8 cellular contexts compared by ENCODE assay signal in the genomic region with DNA sequence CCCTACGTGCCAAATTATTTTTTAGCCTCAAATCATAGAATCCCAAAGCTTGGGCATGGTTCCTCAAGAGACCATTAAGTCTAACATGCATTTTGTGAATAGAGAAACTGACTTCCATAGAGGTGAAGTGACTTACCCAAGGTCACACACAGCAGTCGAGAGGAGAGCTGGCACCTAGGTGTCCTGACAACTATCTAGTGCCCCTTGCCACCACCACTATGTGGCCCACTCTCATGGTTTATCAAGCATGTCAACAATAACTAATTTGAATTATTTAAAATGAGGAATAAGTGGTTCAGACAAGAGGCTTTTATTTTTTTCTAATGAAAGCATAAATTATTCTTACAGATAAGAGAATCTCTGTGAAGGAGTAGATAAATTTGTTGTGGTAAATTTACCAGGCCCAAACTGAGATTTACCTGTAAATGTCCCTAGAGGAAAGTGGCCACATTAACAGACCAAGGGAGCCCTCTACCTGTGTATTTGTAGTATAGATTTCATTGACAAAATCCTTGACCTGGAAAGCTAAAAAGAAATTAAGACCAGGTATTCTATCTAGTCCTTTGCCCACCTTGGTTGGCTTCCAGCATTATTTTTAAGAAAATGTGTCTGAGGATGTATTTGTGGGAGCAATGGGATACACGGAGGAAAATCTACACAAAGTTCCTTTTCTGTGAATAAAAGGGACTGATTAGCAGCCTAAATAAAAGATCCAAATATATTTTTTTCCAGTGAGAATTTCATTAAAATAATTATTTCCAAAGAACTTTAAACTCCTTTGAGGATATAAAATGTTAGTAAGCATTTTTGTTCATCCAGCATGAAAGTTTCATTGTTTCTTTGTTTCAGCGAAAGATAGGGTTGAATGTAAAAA. TPM values are rescaled to one million over a fixed set of nuclear protein-coding genes. Genes with fewer than 3 reads are reported as not detected.
DNase-seq lines count a peak whose midpoint lies in the region; ATAC-seq, FAIRE-seq and TF ChIP-seq lines count a peak whose summit lies in the region.

No MANE protein-coding gene starts in this region.

- H3K27ac ChIP-seq in CD4-positive, CD25-positive, alpha-beta regulatory T cell (ENCODE audit: insufficient read depth, low read length, poor library complexity, severe bottlenecking) = no peak overlapping the region
- no peak overlapping the region for H3K27ac ChIP-seq in dorsolateral prefrontal cortex

- H3K4me3 Mint-ChIP-seq in CD4-positive, CD25-positive, alpha-beta regulatory T cell = no peak overlapping the region
- no peak overlapping the region for H3K4me3 Mint-ChIP-seq in nephron progenitor cell

- peaks cover 0 to 3% (median 0%) of the 10 kb centered on the region in 7 donors for H3K9me3 Mint-ChIP-seq in CD4-positive, CD25-positive, alpha-beta regulatory T cell
- H3K9me3 Mint-ChIP-seq in nephron progenitor cell = no peaks in the 10 kb centered on the region

- ATAC-seq in CD4-positive, CD25-positive, alpha-beta regulatory T cell (ENCODE audit: low read depth in 2 of 2) = peak in 1 of 2 donors; percentile 78
- ATAC-seq in GM18520 (IDR thresholded peaks at IDR 0.05; ENCODE audit: unreplicated experiment) = no peak

- peak; percentile 8 to 69 (median 63) for DNase-seq in CD4-positive, CD25-positive, alpha-beta regulatory T cell
- DNase-seq in GM12891 (ENCODE audit: insufficient read length, low spot score) = no peak
- DNase-seq in OCI-M1 (lab: John Stamatoyannopoulos, UW) = peak; percentile 50
- DNase-seq in dorsolateral prefrontal cortex = no peak
- no peak for DNase-seq in nephron progenitor cell
- no peak for DNase-seq in anterior cingulate cortex (lab: John Stamatoyannopoulos, UW)
- no peak for DNase-seq in stimulated activated naive CD4-positive, alpha-beta T cell treated with Interleukin-2 at 50 U/mL for 16 hours (lab: John Stamatoyannopoulos, UW)

- H3K36me3 ChIP-seq in CD4-positive, CD25-positive, alpha-beta regulatory T cell (ENCODE audit: control insufficient read depth, insufficient read depth, low read length) = no peaks in the 10 kb centered on the region

- peaks cover under 1% of the 10 kb centered on the region for H3K27me3 Mint-ChIP-seq in CD4-positive, CD25-positive, alpha-beta regulatory T cell
- H3K27me3 Mint-ChIP-seq in nephron progenitor cell (ENCODE audit: low read depth, poor library complexity) = no peaks in the 10 kb centered on the region

- TF ChIP-seq POLR2A in GM12891 (IDR thresholded peaks at IDR 0.05; ENCODE audit: low read depth, low read length) = no peak

- H3K36me3 Mint-ChIP-seq in CD4-positive, CD25-positive, alpha-beta regulatory T cell = no peaks in the 10 kb centered on the region
- H3K36me3 Mint-ChIP-seq in nephron progenitor cell (ENCODE audit: low read depth) = no peaks in the 10 kb centered on the region

- no peaks in the 10 kb centered on the region for H3K27me3 ChIP-seq in CD4-positive, CD25-positive, alpha-beta regulatory T cell (ENCODE audit: control insufficient read depth, insufficient read depth, low read length)
- no peaks in the 10 kb centered on the region for H3K27me3 ChIP-seq in dorsolateral prefrontal cortex

- intact Hi-C loops in dorsolateral prefrontal cortex (cut with DNase I) = loop anchor here (5.0 kb wide), 1 partner anchor 356 kb away; no protein-coding TSS in a partner anchor

- no peaks in the 10 kb centered on the region for H3K4me1 ChIP-seq in CD4-positive, CD25-positive, alpha-beta regulatory T cell (ENCODE audit: control insufficient read depth, insufficient read depth, low read length, poor library complexity, severe bottlenecking)

- no peak overlapping the region for H3K27ac Mint-ChIP-seq in CD4-positive, CD25-positive, alpha-beta regulatory T cell
- no peak overlapping the region for H3K27ac Mint-ChIP-seq in nephron progenitor cell

- H3K4me1 Mint-ChIP-seq in CD4-positive, CD25-positive, alpha-beta regulatory T cell = no peaks in the 10 kb centered on the region
- H3K4me1 Mint-ChIP-seq in nephron progenitor cell = no peaks in the 10 kb centered on the region

- no peak overlapping the region for H3K4me3 ChIP-seq in CD4-positive, CD25-positive, alpha-beta regulatory T cell (ENCODE audit: low read depth, low read length)
- no peak overlapping the region for H3K4me3 ChIP-seq in dorsolateral prefrontal cortex

- H3K9me3 ChIP-seq in CD4-positive, CD25-positive, alpha-beta regulatory T cell (ENCODE audit: control insufficient read depth in 2 of 2, low read length in 2 of 2) = no peaks in the 10 kb centered on the region

- FAIRE-seq in GM12891 (lab: Jason Lieb, UNC) = peak; percentile 82

- peak in 52 of 56 donors; percentile 18 to 75 (median 46) for TF ChIP-seq CTCF in dorsolateral prefrontal cortex (IDR thresholded peaks at IDR 0.05 in 54 of 56, conservative IDR thresholded peaks at IDR 0.05 in 2 of 56; ENCODE audit: low read depth in 1 of 56, partially characterized antibody in 56 of 56)
- peak; percentile 48 for TF ChIP-seq CTCF in nephron progenitor cell (IDR thresholded peaks at IDR 0.05)

TF ChIP-seq in GM12891, 5 proteins besides CTCF, POLR2A, EP300 and RAD21:
- TF ChIP-seq TAF1 (IDR thresholded peaks at IDR 0.05; ENCODE audit: low read depth, low read length) (no peak), POU2F2 (IDR thresholded peaks at IDR 0.05; ENCODE audit: low read depth, low read length) (no peak), PAX5 (IDR thresholded peaks at IDR 0.05; ENCODE audit: insufficient read depth, low read length, severe bottlenecking) (no peak)

RNA-seq across cellular contexts. Expression of a gene that starts 49.1 kb away (rescaled TPM):
- not detected for total RNA-seq in CD4-positive, CD25-positive, alpha-beta regulatory T cell
- polyA plus RNA-seq in CD4-positive, CD25-positive, alpha-beta regulatory T cell = under 1 TPM in 3 of 4 donors, not detected in 1; 0.32 to 0.54 (median 0.38) TPM
- 1.7 TPM for polyA plus RNA-seq in GM12891 (2012; ENCODE audit: low read depth, missing spikeins)
- total RNA-seq in dorsolateral prefrontal cortex = 10 to 100 TPM in 1 of 120 experiments, 1 to 10 TPM in 119; 1.7 to 10.8 (median 5.0) TPM

RNA-seq across cellular contexts. Expression of a gene that starts 49.3 kb away (rescaled TPM):
- total RNA-seq in CD4-positive, CD25-positive, alpha-beta regulatory T cell = 28.1 TPM
- 10 to 100 TPM; 50.5 to 67.5 (median 55.2) TPM for polyA plus RNA-seq in CD4-positive, CD25-positive, alpha-beta regulatory T cell
- polyA plus RNA-seq in GM12891 (2012; ENCODE audit: low read depth, missing spikeins) = 22.5 TPM
- total RNA-seq in dorsolateral prefrontal cortex = 10 to 100 TPM; 33.8 to 77.3 (median 59.0) TPM

Comparison
In these comparisons a context has a peak if more than half of its experiments do, and no peak if none do; other contexts are left out.
1. DNase-seq: peak in CD4-positive, CD25-positive, alpha-beta regulatory T cell (3 of 3) and OCI-M1 (single experiment); none in GM12891 (single experiment), dorsolateral prefrontal cortex (0 of 10), nephron progenitor cell (single experiment), anterior cingulate cortex (0 of 58) and stimulated activated naive CD4-positive, alpha-beta T cell treated with Interleukin-2 at 50 U/mL for 16 hours (single experiment).